Comparison of ENCODE assay signal across 1 cellular context in the genomic region with DNA sequence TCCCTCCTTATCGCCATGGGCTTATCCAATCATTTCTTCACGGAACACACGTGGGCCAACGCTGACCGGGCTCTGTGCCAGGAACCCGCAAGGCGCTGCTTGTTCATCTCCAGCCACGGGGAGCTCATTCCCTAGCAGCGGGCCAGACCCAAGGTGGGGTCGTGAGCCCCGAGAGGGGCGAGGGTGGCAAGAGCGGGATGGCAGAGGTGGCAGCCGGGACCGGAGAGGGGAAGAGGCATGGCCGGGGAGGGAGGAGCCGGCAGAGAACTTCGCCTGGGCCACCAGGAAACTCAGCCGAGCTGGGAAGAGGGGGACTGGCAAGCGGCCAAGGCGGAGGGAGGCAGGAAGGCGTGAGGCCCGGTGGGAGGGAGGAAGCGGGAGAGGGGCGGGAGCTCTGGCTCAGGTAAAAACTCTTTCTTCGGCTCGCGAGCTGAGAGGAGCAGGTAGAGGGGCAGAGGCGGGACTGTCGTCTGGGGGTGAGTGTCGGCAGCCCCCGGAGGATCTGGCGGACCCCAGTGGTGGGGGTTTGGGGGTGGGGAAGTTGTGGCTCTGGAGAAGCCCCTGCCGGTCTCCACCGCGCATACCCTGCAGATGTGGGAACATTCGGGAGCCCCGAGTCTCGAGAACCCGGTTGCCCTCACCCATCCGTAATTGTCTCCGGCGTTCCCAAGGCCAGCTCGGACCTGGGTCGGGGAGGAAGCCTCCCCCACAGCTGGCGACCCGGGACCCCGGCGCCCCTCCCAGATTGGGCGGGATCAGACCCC.
TF ChIP-seq lines count a peak whose summit lies in the region.

A gene with protein sequence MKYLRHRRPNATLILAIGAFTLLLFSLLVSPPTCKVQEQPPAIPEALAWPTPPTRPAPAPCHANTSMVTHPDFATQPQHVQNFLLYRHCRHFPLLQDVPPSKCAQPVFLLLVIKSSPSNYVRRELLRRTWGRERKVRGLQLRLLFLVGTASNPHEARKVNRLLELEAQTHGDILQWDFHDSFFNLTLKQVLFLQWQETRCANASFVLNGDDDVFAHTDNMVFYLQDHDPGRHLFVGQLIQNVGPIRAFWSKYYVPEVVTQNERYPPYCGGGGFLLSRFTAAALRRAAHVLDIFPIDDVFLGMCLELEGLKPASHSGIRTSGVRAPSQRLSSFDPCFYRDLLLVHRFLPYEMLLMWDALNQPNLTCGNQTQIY (plus strand): TSS at position 408 of the 764 bp plus-strand sequence. CDS start 12,670 bp downstream, outside the sequence.

TF ChIP-seq in K562, 482 proteins besides CTCF, POLR2A, EP300 and RAD21 (continued from another document and continues in another):
- TF ChIP-seq, protein P1, sequence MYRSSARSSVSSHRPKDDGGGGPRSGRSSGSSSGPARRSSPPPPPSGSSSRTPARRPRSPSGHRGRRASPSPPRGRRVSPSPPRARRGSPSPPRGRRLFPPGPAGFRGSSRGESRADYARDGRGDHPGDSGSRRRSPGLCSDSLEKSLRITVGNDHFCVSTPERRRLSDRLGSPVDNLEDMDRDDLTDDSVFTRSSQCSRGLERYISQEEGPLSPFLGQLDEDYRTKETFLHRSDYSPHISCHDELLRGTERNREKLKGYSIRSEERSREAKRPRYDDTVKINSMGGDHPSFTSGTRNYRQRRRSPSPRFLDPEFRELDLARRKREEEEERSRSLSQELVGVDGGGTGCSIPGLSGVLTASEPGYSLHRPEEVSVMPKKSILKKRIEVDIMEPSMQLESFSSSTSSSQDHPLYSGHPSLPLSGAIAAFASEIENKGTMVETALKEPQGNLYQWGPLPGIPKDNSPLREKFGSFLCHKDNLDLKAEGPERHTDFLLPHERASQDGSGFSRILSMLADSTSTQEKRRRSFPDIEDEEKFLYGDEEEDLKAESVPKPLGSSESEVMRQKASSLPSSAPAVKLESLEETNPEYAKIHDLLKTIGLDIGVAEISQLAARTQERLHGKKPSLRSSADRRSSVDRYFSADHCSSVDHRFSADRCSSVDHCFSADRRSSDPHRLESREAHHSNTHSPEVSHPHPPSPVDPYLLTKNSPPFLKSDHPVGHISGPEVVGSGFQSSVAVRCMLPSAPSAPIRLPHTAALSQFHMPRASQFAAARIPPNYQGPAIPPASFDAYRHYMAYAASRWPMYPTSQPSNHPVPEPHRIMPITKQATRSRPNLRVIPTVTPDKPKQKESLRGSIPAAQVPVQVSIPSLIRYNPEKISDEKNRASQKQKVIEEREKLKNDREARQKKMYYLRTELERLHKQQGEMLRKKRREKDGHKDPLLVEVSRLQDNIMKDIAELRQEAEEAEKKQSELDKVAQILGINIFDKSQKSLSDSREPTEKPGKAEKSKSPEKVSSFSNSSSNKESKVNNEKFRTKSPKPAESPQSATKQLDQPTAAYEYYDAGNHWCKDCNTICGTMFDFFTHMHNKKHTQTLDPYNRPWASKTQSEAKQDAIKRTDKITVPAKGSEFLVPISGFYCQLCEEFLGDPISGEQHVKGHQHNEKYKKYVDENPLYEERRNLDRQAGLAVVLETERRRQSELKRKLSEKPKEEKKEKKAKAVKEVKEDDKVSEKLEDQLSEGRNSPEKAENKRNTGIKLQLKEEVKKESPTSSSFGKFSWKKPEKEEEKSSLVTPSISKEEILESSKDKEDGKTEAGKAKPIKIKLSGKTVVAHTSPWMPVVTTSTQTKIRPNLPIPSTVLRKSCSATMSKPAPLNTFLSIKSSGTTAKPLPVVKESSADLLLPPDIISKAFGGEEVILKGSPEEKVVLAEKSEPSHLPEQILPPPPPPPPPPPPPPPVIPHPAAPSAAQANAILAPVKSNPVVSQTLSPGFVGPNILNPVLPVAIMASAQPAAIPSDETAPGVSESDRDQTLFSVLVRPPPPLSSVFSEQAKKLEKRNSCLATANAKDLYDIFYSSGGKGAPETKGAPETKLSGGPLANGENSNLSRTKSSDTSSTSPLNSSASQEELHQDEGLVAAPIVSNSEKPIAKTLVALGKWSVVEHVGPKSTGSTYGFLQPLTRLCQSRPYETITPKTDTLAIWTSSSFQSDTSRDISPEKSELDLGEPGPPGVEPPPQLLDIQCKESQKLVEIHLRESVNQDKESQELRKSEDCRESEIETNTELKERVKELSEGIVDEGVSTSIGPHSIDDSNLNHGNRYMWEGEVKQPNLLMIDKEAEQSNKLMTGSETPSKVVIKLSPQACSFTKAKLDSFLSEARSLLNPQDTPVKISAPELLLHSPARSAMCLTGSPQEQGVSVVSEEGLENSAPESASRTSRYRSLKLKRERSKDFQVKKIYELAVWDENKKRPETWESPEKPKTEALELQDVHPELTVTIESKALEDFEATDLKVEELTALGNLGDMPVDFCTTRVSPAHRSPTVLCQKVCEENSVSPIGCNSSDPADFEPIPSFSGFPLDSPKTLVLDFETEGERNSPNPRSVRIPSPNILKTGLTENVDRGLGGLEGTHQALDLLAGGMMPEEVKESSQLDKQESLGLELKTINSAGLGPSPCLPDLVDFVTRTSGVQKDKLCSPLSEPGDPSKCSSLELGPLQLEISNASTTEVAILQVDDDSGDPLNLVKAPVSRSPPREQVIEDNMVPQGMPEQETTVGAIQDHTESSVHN (IDR thresholded peaks at IDR 0.05; ENCODE audit: borderline replicate concordance in 1 of 2, low read depth in 1 of 2) = no peak
- TF ChIP-seq, protein P2, sequence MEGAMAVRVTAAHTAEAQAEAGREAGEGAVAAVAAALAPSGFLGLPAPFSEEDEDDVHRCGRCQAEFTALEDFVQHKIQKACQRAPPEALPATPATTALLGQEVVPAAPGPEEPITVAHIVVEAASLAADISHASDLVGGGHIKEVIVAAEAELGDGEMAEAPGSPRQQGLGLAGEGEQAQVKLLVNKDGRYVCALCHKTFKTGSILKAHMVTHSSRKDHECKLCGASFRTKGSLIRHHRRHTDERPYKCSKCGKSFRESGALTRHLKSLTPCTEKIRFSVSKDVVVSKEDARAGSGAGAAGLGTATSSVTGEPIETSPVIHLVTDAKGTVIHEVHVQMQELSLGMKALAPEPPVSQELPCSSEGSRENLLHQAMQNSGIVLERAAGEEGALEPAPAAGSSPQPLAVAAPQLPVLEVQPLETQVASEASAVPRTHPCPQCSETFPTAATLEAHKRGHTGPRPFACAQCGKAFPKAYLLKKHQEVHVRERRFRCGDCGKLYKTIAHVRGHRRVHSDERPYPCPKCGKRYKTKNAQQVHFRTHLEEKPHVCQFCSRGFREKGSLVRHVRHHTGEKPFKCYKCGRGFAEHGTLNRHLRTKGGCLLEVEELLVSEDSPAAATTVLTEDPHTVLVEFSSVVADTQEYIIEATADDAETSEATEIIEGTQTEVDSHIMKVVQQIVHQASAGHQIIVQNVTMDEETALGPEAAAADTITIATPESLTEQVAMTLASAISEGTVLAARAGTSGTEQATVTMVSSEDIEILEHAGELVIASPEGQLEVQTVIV (CRISPR knock-in tag; IDR thresholded peaks at IDR 0.05; ENCODE audit: borderline replicate concordance) = no peak
- TF ChIP-seq, protein P3, sequence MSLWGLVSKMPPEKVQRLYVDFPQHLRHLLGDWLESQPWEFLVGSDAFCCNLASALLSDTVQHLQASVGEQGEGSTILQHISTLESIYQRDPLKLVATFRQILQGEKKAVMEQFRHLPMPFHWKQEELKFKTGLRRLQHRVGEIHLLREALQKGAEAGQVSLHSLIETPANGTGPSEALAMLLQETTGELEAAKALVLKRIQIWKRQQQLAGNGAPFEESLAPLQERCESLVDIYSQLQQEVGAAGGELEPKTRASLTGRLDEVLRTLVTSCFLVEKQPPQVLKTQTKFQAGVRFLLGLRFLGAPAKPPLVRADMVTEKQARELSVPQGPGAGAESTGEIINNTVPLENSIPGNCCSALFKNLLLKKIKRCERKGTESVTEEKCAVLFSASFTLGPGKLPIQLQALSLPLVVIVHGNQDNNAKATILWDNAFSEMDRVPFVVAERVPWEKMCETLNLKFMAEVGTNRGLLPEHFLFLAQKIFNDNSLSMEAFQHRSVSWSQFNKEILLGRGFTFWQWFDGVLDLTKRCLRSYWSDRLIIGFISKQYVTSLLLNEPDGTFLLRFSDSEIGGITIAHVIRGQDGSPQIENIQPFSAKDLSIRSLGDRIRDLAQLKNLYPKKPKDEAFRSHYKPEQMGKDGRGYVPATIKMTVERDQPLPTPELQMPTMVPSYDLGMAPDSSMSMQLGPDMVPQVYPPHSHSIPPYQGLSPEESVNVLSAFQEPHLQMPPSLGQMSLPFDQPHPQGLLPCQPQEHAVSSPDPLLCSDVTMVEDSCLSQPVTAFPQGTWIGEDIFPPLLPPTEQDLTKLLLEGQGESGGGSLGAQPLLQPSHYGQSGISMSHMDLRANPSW (CRISPR knock-in tag; IDR thresholded peaks at IDR 0.05) = no peak
- TF ChIP-seq ELF2 (CRISPR knock-in tag; IDR thresholded peaks at IDR 0.05) (0 out of 2 replicates have a peak, but pooled peaks have one; percentile 16), ZNF507 (tag; conservative IDR thresholded peaks at IDR 0.05) (no peak), GTF2E2 (tag; IDR thresholded peaks at IDR 0.05) (no peak), HMGN3 (IDR thresholded peaks at IDR 0.05; ENCODE audit: borderline replicate concordance, extremely low read depth, insufficient read length, low read depth, low read length) (no peak), ZNF699 (CRISPR knock-in tag; IDR thresholded peaks at IDR 0.05; ENCODE audit: insufficient replicate concordance) (no peak), ERF (CRISPR knock-in tag; IDR thresholded peaks at IDR 0.05) (no peak), ZNF282 (CRISPR knock-in tag; IDR thresholded peaks at IDR 0.05) (no peak), ZNF12 (CRISPR knock-in tag; IDR thresholded peaks at IDR 0.05) (no peak), ZC3H11A (IDR thresholded peaks at IDR 0.05; ENCODE audit: low read depth, low read length) (no peak), ZNF274 (IDR thresholded peaks at IDR 0.05; ENCODE audit: borderline replicate concordance, low read depth, low read length) (no peak), NEUROD1 (IDR thresholded peaks at IDR 0.05; ENCODE audit: borderline replicate concordance, low read depth, low read length, partially characterized antibody) (no peak), ATF7 (IDR thresholded peaks at IDR 0.05) (no peak), FUS (optimal IDR thresholded peaks at IDR 0.05; ENCODE audit: low read depth, low read length) (no peak), MAFF (IDR thresholded peaks at IDR 0.05; ENCODE audit: low read length) (no peak), ZNF589 (CRISPR knock-in tag; IDR thresholded peaks at IDR 0.05; ENCODE audit: low read depth) (no peak), BACH1 (tag; IDR thresholded peaks at IDR 0.05) (no peak), STAG1 (CRISPR knock-in tag; IDR thresholded peaks at IDR 0.05; ENCODE audit: borderline replicate concordance) (no peak), TAF15 (IDR thresholded peaks at IDR 0.05; ENCODE audit: low read depth, low read length) (no peak), XRCC5 (IDR thresholded peaks at IDR 0.05; ENCODE audit: low read depth, low read length) (no peak)
- TF ChIP-seq, protein P4, sequence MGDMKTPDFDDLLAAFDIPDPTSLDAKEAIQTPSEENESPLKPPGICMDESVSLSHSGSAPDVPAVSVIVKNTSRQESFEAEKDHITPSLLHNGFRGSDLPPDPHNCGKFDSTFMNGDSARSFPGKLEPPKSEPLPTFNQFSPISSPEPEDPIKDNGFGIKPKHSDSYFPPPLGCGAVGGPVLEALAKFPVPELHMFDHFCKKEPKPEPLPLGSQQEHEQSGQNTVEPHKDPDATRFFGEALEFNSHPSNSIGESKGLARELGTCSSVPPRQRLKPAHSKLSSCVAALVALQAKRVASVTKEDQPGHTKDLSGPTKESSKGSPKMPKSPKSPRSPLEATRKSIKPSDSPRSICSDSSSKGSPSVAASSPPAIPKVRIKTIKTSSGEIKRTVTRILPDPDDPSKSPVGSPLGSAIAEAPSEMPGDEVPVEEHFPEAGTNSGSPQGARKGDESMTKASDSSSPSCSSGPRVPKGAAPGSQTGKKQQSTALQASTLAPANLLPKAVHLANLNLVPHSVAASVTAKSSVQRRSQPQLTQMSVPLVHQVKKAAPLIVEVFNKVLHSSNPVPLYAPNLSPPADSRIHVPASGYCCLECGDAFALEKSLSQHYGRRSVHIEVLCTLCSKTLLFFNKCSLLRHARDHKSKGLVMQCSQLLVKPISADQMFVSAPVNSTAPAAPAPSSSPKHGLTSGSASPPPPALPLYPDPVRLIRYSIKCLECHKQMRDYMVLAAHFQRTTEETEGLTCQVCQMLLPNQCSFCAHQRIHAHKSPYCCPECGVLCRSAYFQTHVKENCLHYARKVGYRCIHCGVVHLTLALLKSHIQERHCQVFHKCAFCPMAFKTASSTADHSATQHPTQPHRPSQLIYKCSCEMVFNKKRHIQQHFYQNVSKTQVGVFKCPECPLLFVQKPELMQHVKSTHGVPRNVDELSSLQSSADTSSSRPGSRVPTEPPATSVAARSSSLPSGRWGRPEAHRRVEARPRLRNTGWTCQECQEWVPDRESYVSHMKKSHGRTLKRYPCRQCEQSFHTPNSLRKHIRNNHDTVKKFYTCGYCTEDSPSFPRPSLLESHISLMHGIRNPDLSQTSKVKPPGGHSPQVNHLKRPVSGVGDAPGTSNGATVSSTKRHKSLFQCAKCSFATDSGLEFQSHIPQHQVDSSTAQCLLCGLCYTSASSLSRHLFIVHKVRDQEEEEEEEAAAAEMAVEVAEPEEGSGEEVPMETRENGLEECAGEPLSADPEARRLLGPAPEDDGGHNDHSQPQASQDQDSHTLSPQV (IDR thresholded peaks at IDR 0.05) = no peak
- TF ChIP-seq, protein P5, sequence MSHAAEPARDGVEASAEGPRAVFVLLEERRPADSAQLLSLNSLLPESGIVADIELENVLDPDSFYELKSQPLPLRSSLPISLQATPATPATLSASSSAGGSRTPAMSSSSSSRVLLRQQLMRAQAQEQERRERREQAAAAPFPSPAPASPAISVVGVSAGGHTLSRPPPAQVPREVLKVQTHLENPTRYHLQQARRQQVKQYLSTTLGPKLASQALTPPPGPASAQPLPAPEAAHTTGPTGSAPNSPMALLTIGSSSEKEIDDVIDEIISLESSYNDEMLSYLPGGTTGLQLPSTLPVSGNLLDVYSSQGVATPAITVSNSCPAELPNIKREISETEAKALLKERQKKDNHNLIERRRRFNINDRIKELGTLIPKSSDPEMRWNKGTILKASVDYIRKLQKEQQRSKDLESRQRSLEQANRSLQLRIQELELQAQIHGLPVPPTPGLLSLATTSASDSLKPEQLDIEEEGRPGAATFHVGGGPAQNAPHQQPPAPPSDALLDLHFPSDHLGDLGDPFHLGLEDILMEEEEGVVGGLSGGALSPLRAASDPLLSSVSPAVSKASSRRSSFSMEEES (CRISPR knock-in tag; IDR thresholded peaks at IDR 0.05) = no peak
- TF ChIP-seq, protein P6, sequence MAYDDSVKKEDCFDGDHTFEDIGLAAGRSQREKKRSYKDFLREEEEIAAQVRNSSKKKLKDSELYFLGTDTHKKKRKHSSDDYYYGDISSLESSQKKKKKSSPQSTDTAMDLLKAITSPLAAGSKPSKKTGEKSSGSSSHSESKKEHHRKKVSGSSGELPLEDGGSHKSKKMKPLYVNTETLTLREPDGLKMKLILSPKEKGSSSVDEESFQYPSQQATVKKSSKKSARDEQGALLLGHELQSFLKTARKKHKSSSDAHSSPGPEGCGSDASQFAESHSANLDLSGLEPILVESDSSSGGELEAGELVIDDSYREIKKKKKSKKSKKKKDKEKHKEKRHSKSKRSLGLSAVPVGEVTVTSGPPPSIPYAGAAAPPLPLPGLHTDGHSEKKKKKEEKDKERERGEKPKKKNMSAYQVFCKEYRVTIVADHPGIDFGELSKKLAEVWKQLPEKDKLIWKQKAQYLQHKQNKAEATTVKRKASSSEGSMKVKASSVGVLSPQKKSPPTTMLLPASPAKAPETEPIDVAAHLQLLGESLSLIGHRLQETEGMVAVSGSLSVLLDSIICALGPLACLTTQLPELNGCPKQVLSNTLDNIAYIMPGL (CRISPR knock-in tag; IDR thresholded peaks at IDR 0.05) = no peak
- TF ChIP-seq, protein P7, sequence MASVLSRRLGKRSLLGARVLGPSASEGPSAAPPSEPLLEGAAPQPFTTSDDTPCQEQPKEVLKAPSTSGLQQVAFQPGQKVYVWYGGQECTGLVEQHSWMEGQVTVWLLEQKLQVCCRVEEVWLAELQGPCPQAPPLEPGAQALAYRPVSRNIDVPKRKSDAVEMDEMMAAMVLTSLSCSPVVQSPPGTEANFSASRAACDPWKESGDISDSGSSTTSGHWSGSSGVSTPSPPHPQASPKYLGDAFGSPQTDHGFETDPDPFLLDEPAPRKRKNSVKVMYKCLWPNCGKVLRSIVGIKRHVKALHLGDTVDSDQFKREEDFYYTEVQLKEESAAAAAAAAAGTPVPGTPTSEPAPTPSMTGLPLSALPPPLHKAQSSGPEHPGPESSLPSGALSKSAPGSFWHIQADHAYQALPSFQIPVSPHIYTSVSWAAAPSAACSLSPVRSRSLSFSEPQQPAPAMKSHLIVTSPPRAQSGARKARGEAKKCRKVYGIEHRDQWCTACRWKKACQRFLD (CRISPR knock-in tag; IDR thresholded peaks at IDR 0.05) = no peak
